In genomic region chr19:17282488-17283256, GRCh38 we compare ENCODE assay signal across 1 cellular context.
TF ChIP-seq lines count a peak whose summit lies in the region.

No MANE protein-coding gene starts in this region.

TF ChIP-seq in HepG2, 621 proteins besides CTCF, POLR2A, EP300 and RAD21 (continued from another document and continues in another):
- no peak for TF ChIP-seq GRHL1 (CRISPR knock-in tag; conservative IDR thresholded peaks at IDR 0.05)
- no peak for TF ChIP-seq FOXK1 (CRISPR knock-in tag; IDR thresholded peaks at IDR 0.05; ENCODE audit: borderline replicate concordance, low read depth)
- peak; percentile 63; the same call in 1 of the 2 replicates for TF ChIP-seq ZNF800 (CRISPR knock-in tag; IDR thresholded peaks at IDR 0.05)
- no peak for TF ChIP-seq ZKSCAN1 (IDR thresholded peaks at IDR 0.05; ENCODE audit: low read length)
- TF ChIP-seq BORCS8-MEF2B (CRISPR knock-in tag; IDR thresholded peaks at IDR 0.05) = peak; percentile 48; the same call in 1 of the 2 replicates
- no peak for TF ChIP-seq MNT (IDR thresholded peaks at IDR 0.05)
- peak; percentile 82 for TF ChIP-seq POGK (CRISPR knock-in tag; conservative IDR thresholded peaks at IDR 0.05)
- no peak for TF ChIP-seq NCOR1 (IDR thresholded peaks at IDR 0.05; ENCODE audit: borderline replicate concordance, low read length)
- no peak for TF ChIP-seq NBN (conservative IDR thresholded peaks at IDR 0.05)
- TF ChIP-seq GMEB2 (CRISPR knock-in tag; IDR thresholded peaks at IDR 0.05; ENCODE audit: low read depth) = no peak
- no peak for TF ChIP-seq ZSCAN5A (CRISPR knock-in tag; IDR thresholded peaks at IDR 0.05; ENCODE audit: borderline replicate concordance)
- no peak for TF ChIP-seq JUN (CRISPR knock-in tag; IDR thresholded peaks at IDR 0.05)
- TF ChIP-seq HBP1 (CRISPR knock-in tag; IDR thresholded peaks at IDR 0.05; ENCODE audit: low read depth) = 0 out of 2 replicates have a peak, but pooled peaks have one; percentile 31
- no peak for TF ChIP-seq SYNCRIP (IDR thresholded peaks at IDR 0.05; ENCODE audit: insufficient read depth, low read depth, low read length)
- TF ChIP-seq PHB2 (IDR thresholded peaks at IDR 0.05; ENCODE audit: partially characterized antibody) = no peak
- TF ChIP-seq IRF1 (CRISPR knock-in tag; IDR thresholded peaks at IDR 0.05; ENCODE audit: low read depth) = no peak
- no peak for TF ChIP-seq ZNF7 (CRISPR knock-in tag; IDR thresholded peaks at IDR 0.05)
- TF ChIP-seq ZNF296 (CRISPR knock-in tag; conservative IDR thresholded peaks at IDR 0.05) = no peak
- TF ChIP-seq ZNF776 (CRISPR knock-in tag; IDR thresholded peaks at IDR 0.05) = peak; percentile 84
- no peak for TF ChIP-seq SALL2 (CRISPR knock-in tag; IDR thresholded peaks at IDR 0.05)
- no peak for TF ChIP-seq ZNF253 (CRISPR knock-in tag; IDR thresholded peaks at IDR 0.05; ENCODE audit: borderline replicate concordance)
- TF ChIP-seq GLMP (CRISPR knock-in tag; IDR thresholded peaks at IDR 0.05; ENCODE audit: borderline replicate concordance) = no peak
- no peak for TF ChIP-seq ZNF816 (CRISPR knock-in tag; IDR thresholded peaks at IDR 0.05; ENCODE audit: borderline replicate concordance)
- TF ChIP-seq U2AF2 (IDR thresholded peaks at IDR 0.05; ENCODE audit: low read depth, low read length) = no peak
- TF ChIP-seq SNAPC2 (CRISPR knock-in tag; IDR thresholded peaks at IDR 0.05) = no peak
- TF ChIP-seq MLLT10 (CRISPR knock-in tag; IDR thresholded peaks at IDR 0.05) = no peak
- TF ChIP-seq ZZZ3 (CRISPR knock-in tag; IDR thresholded peaks at IDR 0.05; ENCODE audit: borderline replicate concordance) = no peak
- no peak for TF ChIP-seq GZF1 (CRISPR knock-in tag; IDR thresholded peaks at IDR 0.05)
- TF ChIP-seq ZNF773 (CRISPR knock-in tag; IDR thresholded peaks at IDR 0.05; ENCODE audit: borderline replicate concordance) = no peak
- TF ChIP-seq ZMAT5 (CRISPR knock-in tag; IDR thresholded peaks at IDR 0.05; ENCODE audit: borderline replicate concordance, low read depth) = no peak
- TF ChIP-seq ZNF468 (CRISPR knock-in tag; IDR thresholded peaks at IDR 0.05) = no peak
- TF ChIP-seq SP5 (CRISPR knock-in tag; IDR thresholded peaks at IDR 0.05; ENCODE audit: borderline replicate concordance, low read depth) = no peak
- TF ChIP-seq ETS1 (CRISPR knock-in tag; IDR thresholded peaks at IDR 0.05) = no peak
- no peak for TF ChIP-seq ZNF850 (CRISPR knock-in tag; conservative IDR thresholded peaks at IDR 0.05)
- TF ChIP-seq ZBTB2 (CRISPR knock-in tag; IDR thresholded peaks at IDR 0.05; ENCODE audit: low read depth) = no peak
- TF ChIP-seq TBL1XR1 (IDR thresholded peaks at IDR 0.05; ENCODE audit: borderline replicate concordance, low read length, partially characterized antibody) = no peak
- no peak for TF ChIP-seq ZNF746 (CRISPR knock-in tag; IDR thresholded peaks at IDR 0.05)
- no peak for TF ChIP-seq ZNF83 (CRISPR knock-in tag; IDR thresholded peaks at IDR 0.05; ENCODE audit: borderline replicate concordance)
- TF ChIP-seq CC2D1A (CRISPR knock-in tag; IDR thresholded peaks at IDR 0.05) = no peak
- peak; percentile 78 to 80 for TF ChIP-seq HMGXB4 (CRISPR knock-in tag; IDR thresholded peaks at IDR 0.05; ENCODE audit: borderline replicate concordance in 1 of 2, low read depth in 1 of 2)
- TF ChIP-seq NR2F6 (IDR thresholded peaks at IDR 0.05) = no peak
- TF ChIP-seq NR2F6 (CRISPR knock-in tag; IDR thresholded peaks at IDR 0.05) = peak; percentile 40; the same call in 1 of the 2 replicates
- TF ChIP-seq NFIB (CRISPR knock-in tag; IDR thresholded peaks at IDR 0.05; ENCODE audit: borderline replicate concordance) = no peak
- TF ChIP-seq RBAK (CRISPR knock-in tag; IDR thresholded peaks at IDR 0.05) = no peak
- TF ChIP-seq ZMYM3 (CRISPR knock-in tag; IDR thresholded peaks at IDR 0.05) = peak; percentile 70
